Comparison of ENCODE assay signal across 9 cellular contexts in the genomic region with DNA sequence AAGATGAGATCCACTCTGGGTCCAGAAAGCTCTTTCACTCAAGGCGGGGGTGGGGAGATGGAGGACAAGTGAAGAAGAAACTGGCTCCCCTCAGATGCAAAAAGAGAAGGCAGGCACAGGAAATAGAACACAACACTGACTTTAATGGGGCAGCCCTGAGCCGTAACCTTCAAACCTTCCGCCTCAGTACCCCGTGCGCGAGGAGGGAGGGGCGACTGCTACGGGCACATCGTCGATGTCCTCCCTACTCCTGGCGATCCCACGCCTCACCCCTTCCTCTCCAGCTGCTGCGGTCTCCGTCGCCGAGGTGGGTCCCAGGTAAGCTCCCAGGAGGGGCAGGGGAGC. TPM values are rescaled to one million over a fixed set of nuclear protein-coding genes. Genes with fewer than 3 reads are reported as not detected.
DNase-seq lines count a peak whose midpoint lies in the region; ATAC-seq and TF ChIP-seq lines count a peak whose summit lies in the region.
"Had no signal": no experiment of that assay in that cellular context is flagged by ENCODE, and none has a peak within 500 bp of the region (broad histone marks: within the 10 kb centered on the region; RNA-seq: fewer than 3 reads in every experiment).

No MANE protein-coding gene starts in this region.

- CTCF ChIA-PET in activated naive CD4-positive, alpha-beta T cell treated with anti-CD3 and anti-CD28 coated beads for 36 hours (lab: Charles Lee), result interaction anchor here (0.6 to 3.1 kb wide), 3 partner anchors 9 to 26 kb away, joined by 3 to 8 read pairs (median 5); no protein-coding TSS in a partner anchor

- no peak for DNase-seq in activated naive CD4-positive, alpha-beta T cell treated with anti-CD3 and anti-CD28 coated beads for 36 hours
- no peak for DNase-seq in activated naive CD4-positive, alpha-beta T cell treated with anti-CD3 and anti-CD28 coated beads, Interleukin-2, amount 50 U/mL, for 16 hours
- DNase-seq in choroid plexus epithelial cell (ENCODE audit: low read depth) (no peak), mucosa of descending colon (no peak), upper lobe of left lung (no peak), middle frontal gyrus (ENCODE audit: extremely low spot score, low spot score) (no peak), MV-4-11 (lab: John Stamatoyannopoulos, UW) (no peak)

- TF ChIP-seq POLR2A in upper lobe of left lung (IDR thresholded peaks at IDR 0.05), result no peak

- TF ChIP-seq CTCF in choroid plexus epithelial cell (conservative IDR thresholded peaks at IDR 0.05; ENCODE audit: low read depth, low read length), result no peak
- TF ChIP-seq CTCF in mucosa of descending colon (IDR thresholded peaks at IDR 0.05), result no peak
- TF ChIP-seq CTCF in upper lobe of left lung (IDR thresholded peaks at IDR 0.05), result no peak

- WGBS in upper lobe of left lung, 2 donors, result 11 to 17% methylated on average over 16 of the region's 16 CpGs

- H3K27ac Mint-ChIP-seq in activated naive CD4-positive, alpha-beta T cell treated with anti-CD3 and anti-CD28 coated beads for 36 hours, result no peak overlapping the region

- peaks cover 31% of the 10 kb centered on the region for H3K4me1 Mint-ChIP-seq in activated naive CD4-positive, alpha-beta T cell treated with anti-CD3 and anti-CD28 coated beads for 36 hours (ENCODE audit: low read depth)

- peak overlapping the region in 2 of 4 donors; percentile 11 to 30 for H3K27ac ChIP-seq in upper lobe of left lung

- no peaks in the 10 kb centered on the region for H3K9me3 ChIP-seq in mucosa of descending colon
- H3K9me3 ChIP-seq in upper lobe of left lung, result no peaks in the 10 kb centered on the region

- intact Hi-C loops in activated naive CD4-positive, alpha-beta T cell treated with anti-CD3 and anti-CD28 coated beads for 36 hours (cut with micrococcal nuclease), result no loop called here
- intact Hi-C loops in mucosa of descending colon (cut with DNase I, micrococcal nuclease), result no loop called here

- H3K4me3 Mint-ChIP-seq in activated naive CD4-positive, alpha-beta T cell treated with anti-CD3 and anti-CD28 coated beads for 36 hours, result peak overlapping the region; percentile 66

- no peaks in the 10 kb centered on the region for H3K36me3 Mint-ChIP-seq in activated naive CD4-positive, alpha-beta T cell treated with anti-CD3 and anti-CD28 coated beads for 36 hours (ENCODE audit: low read depth)

- H3K4me1 ChIP-seq in mucosa of descending colon (ENCODE audit: low read depth), result peaks cover 27% of the 10 kb centered on the region
- H3K4me1 ChIP-seq in upper lobe of left lung, result peaks cover 13 to 33% (median 30%) of the 10 kb centered on the region in 4 donors

- no peak for TF ChIP-seq EP300 in upper lobe of left lung (IDR thresholded peaks at IDR 0.05)

- peak; percentile 8 for ATAC-seq in mucosa of descending colon
- ATAC-seq in upper lobe of left lung (ENCODE audit: low FRiP score in 2 of 2), result peak in 1 of 2 donors; percentile 7
- no peak for ATAC-seq in HG02763 (IDR thresholded peaks at IDR 0.05; ENCODE audit: unreplicated experiment)

- H3K36me3 ChIP-seq in mucosa of descending colon (ENCODE audit: low read depth) (no peaks in the 10 kb centered on the region), upper lobe of left lung (no peaks in the 10 kb centered on the region)

- peaks cover 16% of the 10 kb centered on the region for H3K27me3 Mint-ChIP-seq in activated naive CD4-positive, alpha-beta T cell treated with anti-CD3 and anti-CD28 coated beads for 36 hours (ENCODE audit: low read depth)

- no peaks in the 10 kb centered on the region for H3K27me3 ChIP-seq in upper lobe of left lung

- H3K4me3 ChIP-seq in choroid plexus epithelial cell (ENCODE audit: low read depth, low read length) (peak overlapping the region; percentile 54), mucosa of descending colon (no peak overlapping the region), upper lobe of left lung (peak overlapping the region; percentile 47 to 62 (median 52))

- no peaks in the 10 kb centered on the region for H3K9me3 Mint-ChIP-seq in activated naive CD4-positive, alpha-beta T cell treated with anti-CD3 and anti-CD28 coated beads for 36 hours

RNA-seq across cellular contexts. Expression of a gene that starts 3.9 kb away (rescaled TPM):
- not detected for total RNA-seq in activated naive CD4-positive, alpha-beta T cell treated with anti-CD3 and anti-CD28 coated beads for 36 hours
- total RNA-seq in mucosa of descending colon, result under 1 TPM in 1 of 3 donors, not detected in 2; 0.19 TPM
- 10 to 100 TPM in 1 of 6 donors, 1 to 10 TPM in 4, under 1 TPM in 1; 0.34 to 15.1 (median 5.4) TPM for total RNA-seq in upper lobe of left lung
- total RNA-seq: Daoy had no signal

RNA-seq across cellular contexts. Expression of a gene that starts 9.2 kb away (rescaled TPM):
- total RNA-seq in activated naive CD4-positive, alpha-beta T cell treated with anti-CD3 and anti-CD28 coated beads for 36 hours, result 10 to 100 TPM; 29.1 to 30.3 TPM
- total RNA-seq in mucosa of descending colon, result 100 to 1,000 TPM in 1 of 3 donors, 10 to 100 TPM in 2; 71.7 to 114 (median 75.0) TPM
- total RNA-seq in upper lobe of left lung, result 100 to 1,000 TPM in 2 of 6 donors, 10 to 100 TPM in 4; 56.6 to 125 (median 89.7) TPM

RNA-seq across cellular contexts. Expression of a gene that starts 9.8 kb away (rescaled TPM):
- 10 to 100 TPM; 47.9 to 50.4 TPM for total RNA-seq in activated naive CD4-positive, alpha-beta T cell treated with anti-CD3 and anti-CD28 coated beads for 36 hours
- 10 to 100 TPM; 14.5 to 69.6 (median 26.5) TPM for total RNA-seq in mucosa of descending colon
- total RNA-seq in upper lobe of left lung, result 10 to 100 TPM in 5 of 6 donors, 1 to 10 TPM in 1; 6.7 to 41.9 (median 39.1) TPM

RNA-seq across cellular contexts. Expression of a gene that starts 18.8 kb away (rescaled TPM):
- 10 to 100 TPM; 94.8 to 97.7 TPM for total RNA-seq in activated naive CD4-positive, alpha-beta T cell treated with anti-CD3 and anti-CD28 coated beads for 36 hours
- 10 to 100 TPM; 12.2 to 52.0 (median 38.4) TPM for total RNA-seq in mucosa of descending colon
- total RNA-seq in upper lobe of left lung, result 100 to 1,000 TPM in 3 of 6 donors, 10 to 100 TPM in 3; 45.5 to 151 (median 99.1) TPM

RNA-seq across cellular contexts. Expression of a gene that starts 43.0 kb away (rescaled TPM):
- 1 to 10 TPM; 8.0 to 8.2 TPM for total RNA-seq in activated naive CD4-positive, alpha-beta T cell treated with anti-CD3 and anti-CD28 coated beads for 36 hours
- 10 to 100 TPM; 13.0 to 18.6 (median 13.9) TPM for total RNA-seq in mucosa of descending colon
- 10 to 100 TPM in 5 of 6 donors, 1 to 10 TPM in 1; 9.4 to 20.8 (median 14.7) TPM for total RNA-seq in upper lobe of left lung
